In the genomic region with DNA sequence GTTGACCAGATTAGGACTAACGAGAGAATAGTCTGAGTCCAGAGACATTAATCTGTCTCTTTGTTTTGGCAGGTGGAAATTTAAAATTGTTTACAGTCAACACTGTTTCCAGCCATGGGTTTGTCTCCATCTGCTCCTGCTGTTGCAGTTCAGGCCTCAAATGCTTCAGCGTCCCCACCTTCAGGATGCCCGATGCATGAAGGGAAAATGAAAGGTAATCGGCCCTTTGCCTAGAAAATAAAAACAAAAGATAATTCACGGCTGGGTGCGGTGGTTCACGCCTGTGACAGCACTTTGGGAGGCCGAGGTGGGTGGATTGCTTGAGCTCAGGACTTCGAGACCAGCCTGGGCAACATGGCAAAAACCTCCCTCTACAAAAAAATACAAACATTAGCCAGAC, we compare ENCODE assay signal across 1 cellular context.
TF ChIP-seq lines count a peak whose summit lies in the region.

No MANE protein-coding gene starts in this region.

TF ChIP-seq in GM23338, 12 proteins besides CTCF, POLR2A, EP300 and RAD21 (continued from another document):
- TF ChIP-seq NANOG (IDR thresholded peaks at IDR 0.05; ENCODE audit: borderline replicate concordance) (no peak), STAT1 (IDR thresholded peaks at IDR 0.05; ENCODE audit: unreplicated experiment) (no peak)
- TF ChIP-seq, protein P1, sequence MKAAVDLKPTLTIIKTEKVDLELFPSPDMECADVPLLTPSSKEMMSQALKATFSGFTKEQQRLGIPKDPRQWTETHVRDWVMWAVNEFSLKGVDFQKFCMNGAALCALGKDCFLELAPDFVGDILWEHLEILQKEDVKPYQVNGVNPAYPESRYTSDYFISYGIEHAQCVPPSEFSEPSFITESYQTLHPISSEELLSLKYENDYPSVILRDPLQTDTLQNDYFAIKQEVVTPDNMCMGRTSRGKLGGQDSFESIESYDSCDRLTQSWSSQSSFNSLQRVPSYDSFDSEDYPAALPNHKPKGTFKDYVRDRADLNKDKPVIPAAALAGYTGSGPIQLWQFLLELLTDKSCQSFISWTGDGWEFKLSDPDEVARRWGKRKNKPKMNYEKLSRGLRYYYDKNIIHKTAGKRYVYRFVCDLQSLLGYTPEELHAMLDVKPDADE (IDR thresholded peaks at IDR 0.05): no peak
- TF ChIP-seq, protein P2, sequence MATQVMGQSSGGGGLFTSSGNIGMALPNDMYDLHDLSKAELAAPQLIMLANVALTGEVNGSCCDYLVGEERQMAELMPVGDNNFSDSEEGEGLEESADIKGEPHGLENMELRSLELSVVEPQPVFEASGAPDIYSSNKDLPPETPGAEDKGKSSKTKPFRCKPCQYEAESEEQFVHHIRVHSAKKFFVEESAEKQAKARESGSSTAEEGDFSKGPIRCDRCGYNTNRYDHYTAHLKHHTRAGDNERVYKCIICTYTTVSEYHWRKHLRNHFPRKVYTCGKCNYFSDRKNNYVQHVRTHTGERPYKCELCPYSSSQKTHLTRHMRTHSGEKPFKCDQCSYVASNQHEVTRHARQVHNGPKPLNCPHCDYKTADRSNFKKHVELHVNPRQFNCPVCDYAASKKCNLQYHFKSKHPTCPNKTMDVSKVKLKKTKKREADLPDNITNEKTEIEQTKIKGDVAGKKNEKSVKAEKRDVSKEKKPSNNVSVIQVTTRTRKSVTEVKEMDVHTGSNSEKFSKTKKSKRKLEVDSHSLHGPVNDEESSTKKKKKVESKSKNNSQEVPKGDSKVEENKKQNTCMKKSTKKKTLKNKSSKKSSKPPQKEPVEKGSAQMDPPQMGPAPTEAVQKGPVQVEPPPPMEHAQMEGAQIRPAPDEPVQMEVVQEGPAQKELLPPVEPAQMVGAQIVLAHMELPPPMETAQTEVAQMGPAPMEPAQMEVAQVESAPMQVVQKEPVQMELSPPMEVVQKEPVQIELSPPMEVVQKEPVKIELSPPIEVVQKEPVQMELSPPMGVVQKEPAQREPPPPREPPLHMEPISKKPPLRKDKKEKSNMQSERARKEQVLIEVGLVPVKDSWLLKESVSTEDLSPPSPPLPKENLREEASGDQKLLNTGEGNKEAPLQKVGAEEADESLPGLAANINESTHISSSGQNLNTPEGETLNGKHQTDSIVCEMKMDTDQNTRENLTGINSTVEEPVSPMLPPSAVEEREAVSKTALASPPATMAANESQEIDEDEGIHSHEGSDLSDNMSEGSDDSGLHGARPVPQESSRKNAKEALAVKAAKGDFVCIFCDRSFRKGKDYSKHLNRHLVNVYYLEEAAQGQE (IDR thresholded peaks at IDR 0.05; ENCODE audit: unreplicated experiment): no peak
